In the genomic region with DNA sequence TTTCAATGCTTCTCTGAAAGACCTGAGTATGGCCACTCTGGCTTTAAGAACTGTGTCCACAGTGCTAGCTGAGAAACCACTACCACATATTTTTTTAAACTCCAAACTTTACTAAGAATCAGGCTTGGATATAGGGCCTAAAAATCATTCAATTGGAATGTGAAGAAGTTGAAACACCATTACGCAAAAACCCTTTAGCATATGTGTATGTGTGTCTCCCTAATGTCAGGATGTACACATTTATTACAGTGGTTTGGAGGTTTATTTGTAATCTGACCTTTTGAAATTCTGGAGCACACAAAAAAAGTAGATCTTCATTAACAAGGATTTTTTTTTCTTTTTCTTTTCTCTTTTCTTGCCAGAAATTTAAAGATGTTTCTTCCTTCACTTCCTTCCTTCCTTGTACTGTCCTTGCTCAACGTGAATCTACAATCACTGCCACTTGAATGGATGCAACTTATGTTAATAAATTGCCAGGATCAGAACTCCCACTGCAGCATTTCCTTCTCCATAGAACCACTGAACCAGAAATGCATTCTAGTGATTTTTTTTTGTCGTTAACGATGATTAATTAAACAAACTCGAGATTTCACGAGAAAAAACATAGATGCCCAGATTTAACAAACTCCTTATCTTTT, we compare ENCODE assay signal across 9 cellular contexts. TPM values are rescaled to one million over a fixed set of nuclear protein-coding genes. Genes with fewer than 3 reads are reported as not detected.
DNase-seq lines count a peak whose midpoint lies in the region; ATAC-seq and TF ChIP-seq lines count a peak whose summit lies in the region.
"Had no signal": no experiment of that assay in that cellular context is flagged by ENCODE, and none has a peak within 500 bp of the region (broad histone marks: within the 10 kb centered on the region; RNA-seq: fewer than 3 reads in every experiment).

No MANE protein-coding gene starts in this region.

- DNase-seq in GM23338 (ENCODE audit: low spot score) = no peak
- DNase-seq in SJSA1 (ENCODE audit: low read depth in 1 of 2, low spot score in 2 of 2) = peak in 1 of 2 experiments; percentile 36
- peak; percentile 96 for DNase-seq in fibroblast of villous mesenchyme (ENCODE audit: low read depth)
- no peak for DNase-seq in gastrocnemius medialis
- no peak for DNase-seq in NCI-H187 treated with DMSO at 0.1 percent for 48 hours (lab: John Stamatoyannopoulos, UW)
- DNase-seq in NCI-H748 treated with DMSO at 0.1 percent for 48 hours (lab: John Stamatoyannopoulos, UW) = no peak
- DNase-seq in C1 segment of cervical spinal cord (lab: John Stamatoyannopoulos, UW) = no peak
- no peak for DNase-seq in NCI-H1048 (lab: John Stamatoyannopoulos, UW)
- DNase-seq: SIG-M5 had no signal

- no peaks in the 10 kb centered on the region for H3K36me3 ChIP-seq in GM23338 (ENCODE audit: insufficient read depth)
- 0 out of 2 replicates have a peak, but pooled peaks cover 3% of the 10 kb centered on the region for H3K36me3 ChIP-seq in SJSA1
- H3K36me3 ChIP-seq in gastrocnemius medialis = no peaks in the 10 kb centered on the region

- H3K36me3 Mint-ChIP-seq in GM23338 (ENCODE audit: low read depth) = peaks cover 43% of the 10 kb centered on the region

- intact Hi-C loops in gastrocnemius medialis (cut with DNase I; ENCODE audit: low total_unique reads) = loop anchor here (1.0 to 10.0 kb wide), 3 partner anchors 7 to 687 kb away; a partner anchor contains a TSS

- TF ChIP-seq CTCF in GM23338 (conservative IDR thresholded peaks at IDR 0.05; ENCODE audit: low read depth in 2 of 2) = no peak
- no peak for TF ChIP-seq CTCF in fibroblast of villous mesenchyme (IDR thresholded peaks at IDR 0.05; ENCODE audit: insufficient read depth, low read depth, low read length)
- no peak for TF ChIP-seq CTCF in gastrocnemius medialis (IDR thresholded peaks at IDR 0.05 in 4 of 5, conservative IDR thresholded peaks at IDR 0.05 in 1 of 5)

- no peak overlapping the region for H3K27ac Mint-ChIP-seq in GM23338

- peaks cover 1% of the 10 kb centered on the region; the same call in 2 of the 3 replicates for H3K9me3 Mint-ChIP-seq in GM23338

- H3K4me1 Mint-ChIP-seq in GM23338 = peaks cover 14% of the 10 kb centered on the region

- peaks cover 40% of the 10 kb centered on the region for H3K27me3 Mint-ChIP-seq in GM23338 (ENCODE audit: insufficient read depth, low read depth, poor library complexity)

- H3K9me3 ChIP-seq in SJSA1 (replicated peaks) = no peaks in the 10 kb centered on the region
- H3K9me3 ChIP-seq in gastrocnemius medialis = no peaks in the 10 kb centered on the region

- peaks cover 65% of the 10 kb centered on the region for H3K27me3 ChIP-seq in GM23338 (ENCODE audit: insufficient read depth)
- H3K27me3 ChIP-seq in SJSA1 (replicated peaks) = no peaks in the 10 kb centered on the region
- H3K27me3 ChIP-seq in gastrocnemius medialis = peaks cover 0 to 3% (median 0%) of the 10 kb centered on the region in 3 donors

- peaks cover 18% of the 10 kb centered on the region for H3K79me2 ChIP-seq in GM23338 (replicated peaks; ENCODE audit: insufficient read depth)

- peak overlapping the region; percentile 79 for H3K4me3 Mint-ChIP-seq in GM23338

- H3K9me2 ChIP-seq in GM23338 (ENCODE audit: insufficient read depth) = no peaks in the 10 kb centered on the region

- H3K27ac ChIP-seq in GM23338 (ENCODE audit: low read depth) (no peak overlapping the region), SJSA1 (no peak overlapping the region; the same call in none of the 2 replicates), gastrocnemius medialis (peak overlapping the region; percentile 85 to 93 (median 89))

- no peak overlapping the region for H2AFZ ChIP-seq in GM23338

- H3K4me1 ChIP-seq in GM23338 (ENCODE audit: insufficient read depth) (peaks cover 15% of the 10 kb centered on the region), SJSA1 (replicated peaks) (peaks cover 41% of the 10 kb centered on the region), gastrocnemius medialis (peaks cover 18 to 29% of the 10 kb centered on the region in 2 donors)

- H3K4me3 ChIP-seq in GM23338 (peak overlapping the region; percentile 92), SJSA1 (peak overlapping the region; percentile 55), fibroblast of villous mesenchyme (ENCODE audit: low read depth, low read length) (peak overlapping the region; percentile 92), gastrocnemius medialis (peak overlapping the region; percentile 77 to 92 (median 88))

- peaks cover 1% of the 10 kb centered on the region; the same call in 1 of the 2 replicates for H4K20me1 ChIP-seq in GM23338 (replicated peaks; ENCODE audit: insufficient read depth)

- peak overlapping the region; percentile 69 for H3K4me2 ChIP-seq in GM23338

- ATAC-seq in GM23338 (no peak), gastrocnemius medialis (no peak)

- TF ChIP-seq POLR2A in gastrocnemius medialis (IDR thresholded peaks at IDR 0.05) = no peak

- H3F3A ChIP-seq in GM23338 (replicated peaks; ENCODE audit: low read depth) = peaks cover 14% of the 10 kb centered on the region

- in situ Hi-C loops in gastrocnemius medialis (cut with MboI; ENCODE audit: low sequenced_read_pairs in 4 of 4) = loop anchor here (5.0 to 25.0 kb wide), 6 partner anchors 89 to 539 kb away; no protein-coding TSS in a partner anchor

TF ChIP-seq in GM23338, 12 proteins besides CTCF, POLR2A, EP300 and RAD21 (continues in another document):
- TF ChIP-seq ZNF331 (CRISPR knock-in tag; IDR thresholded peaks at IDR 0.05; ENCODE audit: low read depth) = no peak
- no peak for TF ChIP-seq ZNF114 (CRISPR knock-in tag; IDR thresholded peaks at IDR 0.05)
- no peak for TF ChIP-seq STAT1 (IDR thresholded peaks at IDR 0.05; ENCODE audit: unreplicated experiment)
- no peak for TF ChIP-seq EZH2phosphoT487 (IDR thresholded peaks at IDR 0.05; ENCODE audit: unreplicated experiment)
- TF ChIP-seq, protein P1, sequence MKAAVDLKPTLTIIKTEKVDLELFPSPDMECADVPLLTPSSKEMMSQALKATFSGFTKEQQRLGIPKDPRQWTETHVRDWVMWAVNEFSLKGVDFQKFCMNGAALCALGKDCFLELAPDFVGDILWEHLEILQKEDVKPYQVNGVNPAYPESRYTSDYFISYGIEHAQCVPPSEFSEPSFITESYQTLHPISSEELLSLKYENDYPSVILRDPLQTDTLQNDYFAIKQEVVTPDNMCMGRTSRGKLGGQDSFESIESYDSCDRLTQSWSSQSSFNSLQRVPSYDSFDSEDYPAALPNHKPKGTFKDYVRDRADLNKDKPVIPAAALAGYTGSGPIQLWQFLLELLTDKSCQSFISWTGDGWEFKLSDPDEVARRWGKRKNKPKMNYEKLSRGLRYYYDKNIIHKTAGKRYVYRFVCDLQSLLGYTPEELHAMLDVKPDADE (IDR thresholded peaks at IDR 0.05) = no peak
- no peak for TF ChIP-seq POLR2AphosphoS5 (IDR thresholded peaks at IDR 0.05; ENCODE audit: low read depth)
- no peak for TF ChIP-seq NANOG (IDR thresholded peaks at IDR 0.05; ENCODE audit: borderline replicate concordance)

RNA-seq across cellular contexts. Expression of a gene that starts 3.1 kb away (rescaled TPM):
- total RNA-seq in GM23338 (2014; rRNA removed; shearing (Covaris generic)) = 73.4 and 75.8 TPM in 2 replicates
- polyA plus RNA-seq in GM23338 (2016; fragmentation: Nextera tagmentation; extraction: Ambion mirVana) = 84.5 and 95.9 TPM in 2 replicates
- total RNA-seq in SJSA1 (2014; rRNA removed; shearing (Covaris generic)) = 6.2 and 9.2 TPM in 2 replicates
- total RNA-seq in fibroblast of villous mesenchyme (536 and 925 TPM in 2 replicates), gastrocnemius medialis (100 to 1,000 TPM in 1 of 4 donors, 10 to 100 TPM in 3; 40.4 to 194 (median 57.7) TPM)

RNA-seq across cellular contexts. Expression of a gene that starts 7.8 kb away (rescaled TPM):
- 49.1 and 53.5 TPM in 2 replicates for total RNA-seq in GM23338 (2014; rRNA removed; shearing (Covaris generic))
- polyA plus RNA-seq in GM23338 (2016; fragmentation: Nextera tagmentation; extraction: Ambion mirVana) = 20.2 and 25.6 TPM in 2 replicates
- total RNA-seq in SJSA1 (2014; rRNA removed; shearing (Covaris generic)) = 19.9 and 29.7 TPM in 2 replicates
- total RNA-seq in fibroblast of villous mesenchyme = 35.0 and 41.6 TPM in 2 replicates
- total RNA-seq in gastrocnemius medialis = 10 to 100 TPM; 19.3 to 28.1 (median 25.8) TPM

Comparison
In these comparisons a context has a peak if more than half of its experiments do, and no peak if none do; other contexts are left out.
1. H3K27ac ChIP-seq: peak in gastrocnemius medialis (4 of 4); none in GM23338 (single experiment) and SJSA1 (single experiment).
2. Peak in every context shown above with its lines, with median percentiles within 50 percentile points of each other: H3K4me3 ChIP-seq.